In genomic region chr1:12478612-12478985, GRCh38 we compare ENCODE assay signal across 9 cellular contexts.
DNase-seq lines count a peak whose midpoint lies in the region; ATAC-seq, FAIRE-seq and TF ChIP-seq lines count a peak whose summit lies in the region.
"Had no signal": no experiment of that assay in that cellular context is flagged by ENCODE, and none has a peak within 500 bp of the region (broad histone marks: within the 10 kb centered on the region; RNA-seq: fewer than 3 reads in every experiment).

No MANE protein-coding gene starts in this region.

- DNase-seq in SJSA1 (ENCODE audit: low read depth in 1 of 2, low spot score in 2 of 2) (no peak), breast epithelium (ENCODE audit: low spot score in 2 of 2) (no peak), natural killer cell (peak; percentile 38), foreskin fibroblast (no peak), HTR-8/SVneo (ENCODE audit: insufficient read length, low spot score) (no peak), G401 (ENCODE audit: low spot score) (no peak), iPS-NIHi11 (ENCODE audit: low spot score) (no peak)
- DNase-seq: NCI-H524 treated with DMSO at 0.1 percent for 48 hours had no signal

- TF ChIP-seq CTCF in breast epithelium (IDR thresholded peaks at IDR 0.05), result no peak
- TF ChIP-seq CTCF in natural killer cell (IDR thresholded peaks at IDR 0.05), result no peak
- no peak for TF ChIP-seq CTCF in foreskin fibroblast (IDR thresholded peaks at IDR 0.05; ENCODE audit: low read depth, low read length)

- no peaks in the 10 kb centered on the region for H3K27me3 Mint-ChIP-seq in natural killer cell (ENCODE audit: low read depth in 2 of 2)

- H3K9me3 ChIP-seq in BLaER1 (peaks cover 13% of the 10 kb centered on the region; the same call in 1 of the 2 replicates), SJSA1 (replicated peaks) (no peaks in the 10 kb centered on the region), breast epithelium (no peaks in the 10 kb centered on the region)

- peak overlapping the region; percentile 96 to 98 for H3K27ac Mint-ChIP-seq in natural killer cell

- TF ChIP-seq POLR2A in breast epithelium (IDR thresholded peaks at IDR 0.05), result no peak

- H3K4me3 ChIP-seq in BLaER1 (peak overlapping the region; percentile 30), SJSA1 (no peak overlapping the region), breast epithelium (peak overlapping the region in 1 of 3 donors; percentile 29), foreskin fibroblast (ENCODE audit: low read depth in 1 of 2, low read length in 2 of 2) (no peak overlapping the region)

- H3K4me2 ChIP-seq in BLaER1, result peak overlapping the region; percentile 96

- peak overlapping the region; percentile 67 for H3K9ac ChIP-seq in BLaER1

- H3K4me3 Mint-ChIP-seq in natural killer cell, result peak overlapping the region; percentile 75

- no peaks in the 10 kb centered on the region for H4K20me1 ChIP-seq in BLaER1

- H3K27me3 ChIP-seq in BLaER1, result no peaks in the 10 kb centered on the region
- H3K27me3 ChIP-seq in SJSA1 (replicated peaks), result no peaks in the 10 kb centered on the region
- no peaks in the 10 kb centered on the region for H3K27me3 ChIP-seq in breast epithelium

- peak overlapping the region; percentile 82 for H3K27ac ChIP-seq in BLaER1
- H3K27ac ChIP-seq in SJSA1, result peak overlapping the region; percentile 40
- H3K27ac ChIP-seq in breast epithelium, result peak overlapping the region; percentile 85 to 86

- peak; percentile 47 to 72 (median 63) for ATAC-seq in natural killer cell

- intact Hi-C loops in breast epithelium (cut with DNase I; ENCODE audit: low total_unique reads) (no loop called here), natural killer cell (cut with micrococcal nuclease) (loop anchor here (1.0 to 2.0 kb wide), 2 partner anchors 44 to 140 kb away; partner anchors contain the start of gene DHRS3)

- in situ Hi-C loops in G401 (cut with HindIII; ENCODE audit: low sequenced_read_pairs), result no loop called here

- peaks cover 88% of the 10 kb centered on the region for H3K4me1 ChIP-seq in BLaER1
- H3K4me1 ChIP-seq in SJSA1 (replicated peaks), result peaks cover 76% of the 10 kb centered on the region
- H3K4me1 ChIP-seq in breast epithelium, result peaks cover 22 to 23% of the 10 kb centered on the region in 2 donors

- peaks cover 79 to 81% of the 10 kb centered on the region in 2 donors for H3K4me1 Mint-ChIP-seq in natural killer cell

- H3K36me3 ChIP-seq in BLaER1, result peaks cover 6% of the 10 kb centered on the region; the same call in 1 of the 2 replicates
- H3K36me3 ChIP-seq in SJSA1, result peaks cover 7% of the 10 kb centered on the region; the same call in 1 of the 2 replicates
- H3K36me3 ChIP-seq in breast epithelium, result no peaks in the 10 kb centered on the region

- no peaks in the 10 kb centered on the region for H3K9me3 Mint-ChIP-seq in natural killer cell

- H3K36me3 Mint-ChIP-seq in natural killer cell, result no peaks in the 10 kb centered on the region

- no peak for FAIRE-seq in HTR-8/SVneo (lab: Jason Lieb, UNC)
